ENCODE assay signal across 24 cellular contexts in the genomic region with DNA sequence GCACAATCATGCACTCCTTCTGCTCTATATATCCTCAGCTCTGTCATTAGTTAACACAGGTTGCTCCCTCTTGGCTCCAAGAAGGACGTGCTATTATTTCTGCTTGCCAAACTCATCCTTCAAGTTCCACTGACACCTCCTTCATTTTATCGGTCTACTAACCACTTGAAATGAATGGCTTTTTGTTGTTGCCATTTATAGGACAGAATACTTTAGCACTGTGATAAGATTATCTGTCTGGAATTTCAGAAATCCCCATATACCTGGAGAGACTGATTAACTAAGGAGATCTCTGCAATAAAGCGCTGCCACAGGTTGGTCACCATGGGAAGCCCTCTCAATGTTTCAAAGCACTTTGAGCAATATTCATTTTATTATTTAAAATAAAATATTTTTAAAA.
"Had no signal": no experiment of that assay in that cellular context is flagged by ENCODE, and none has a peak within 500 bp of the region (broad histone marks: within the 10 kb centered on the region; RNA-seq: fewer than 3 reads in every experiment).

No MANE protein-coding gene starts in this region.

- H3K36me3 ChIP-seq: heart left ventricle, lower lobe of right lung, stomach, thyroid gland, upper lobe of right lung had no signal

- H3K27ac ChIP-seq: body of pancreas, foreskin keratinocyte, lower lobe of right lung, thyroid gland, upper lobe of right lung had no signal

- ATAC-seq: activated CD8-positive, alpha-beta memory T cell treated with anti-CD3 and anti-CD28 coated beads, Interleukin-2, amount 10 ng/mL, durations not matched to agents 7 days and 5 days; activated CD8-positive, alpha-beta T cell treated with anti-CD3 and anti-CD28 coated beads, Interleukin-2, amount 10 ng/mL, durations not matched to agents 7 days and 5 days; activated naive CD4-positive, alpha-beta T cell treated with anti-CD3 and anti-CD28 coated beads, Interleukin-2, amount 50 U/mL, for 72 hours; body of pancreas; esophagus mucosa; foreskin keratinocyte; lower lobe of right lung; natural killer cell; sciatic nerve; SK-N-SH treated with all-trans-retinoic acid at 6 μM for 48 hours; stimulated activated naive B cell treated with anti-CD40 and anti-IgM and Interleukin-4, amounts not matched to agents 10 μg/mL and 1 μg/mL and 100 μg/mL, for 72 hours; upper lobe of right lung had no signal

- H3K4me1 ChIP-seq: upper lobe of right lung had no signal

- H3K27me3 ChIP-seq: body of pancreas, foreskin keratinocyte, heart left ventricle, stomach, thyroid gland, upper lobe of right lung had no signal

- DNase-seq: activated CD4-positive, alpha-beta T cell treated with anti-CD3 and anti-CD28 coated beads for 1 hour; activated CD8-positive, alpha-beta memory T cell treated with anti-CD3 and anti-CD28 coated beads, Interleukin-2, amount 10 ng/mL, durations not matched to agents 7 days and 5 days; activated CD8-positive, alpha-beta T cell treated with anti-CD3 and anti-CD28 coated beads, Interleukin-2, amount 10 ng/mL, durations not matched to agents 7 days and 5 days; activated T-cell treated with anti-CD3 and anti-CD28 coated beads, Interleukin-2, amount 50 U/mL, for 48 hours; body of pancreas; endodermal cell; foreskin keratinocyte; heart left ventricle; lower lobe of right lung; mesenchymal stem cell; natural killer cell; posterior cingulate gyrus; small intestine; stimulated activated CD4-positive, alpha-beta T cell treated with anti-CD3 and anti-CD28 coated beads, Interleukin-4, amount 100 ng/mL, for 4 hours; stimulated activated CD8-positive, alpha-beta memory T cell treated with anti-CD3 and anti-CD28 coated beads, Interleukin-4, amount 100 ng/mL, for 48 hours; stimulated activated naive B cell treated with anti-CD40 and anti-IgM and Interleukin-4, amounts not matched to agents 10 μg/mL and 1 μg/mL and 100 μg/mL, for 72 hours; stomach; T-helper 2 cell; thyroid gland; upper lobe of right lung had no signal

- H3K9me3 ChIP-seq: body of pancreas, heart left ventricle, lower lobe of right lung, stomach, thyroid gland, upper lobe of right lung had no signal

- H3K4me3 ChIP-seq: body of pancreas, heart left ventricle, lower lobe of right lung, stomach, thyroid gland, upper lobe of right lung had no signal
